In the genomic region with DNA sequence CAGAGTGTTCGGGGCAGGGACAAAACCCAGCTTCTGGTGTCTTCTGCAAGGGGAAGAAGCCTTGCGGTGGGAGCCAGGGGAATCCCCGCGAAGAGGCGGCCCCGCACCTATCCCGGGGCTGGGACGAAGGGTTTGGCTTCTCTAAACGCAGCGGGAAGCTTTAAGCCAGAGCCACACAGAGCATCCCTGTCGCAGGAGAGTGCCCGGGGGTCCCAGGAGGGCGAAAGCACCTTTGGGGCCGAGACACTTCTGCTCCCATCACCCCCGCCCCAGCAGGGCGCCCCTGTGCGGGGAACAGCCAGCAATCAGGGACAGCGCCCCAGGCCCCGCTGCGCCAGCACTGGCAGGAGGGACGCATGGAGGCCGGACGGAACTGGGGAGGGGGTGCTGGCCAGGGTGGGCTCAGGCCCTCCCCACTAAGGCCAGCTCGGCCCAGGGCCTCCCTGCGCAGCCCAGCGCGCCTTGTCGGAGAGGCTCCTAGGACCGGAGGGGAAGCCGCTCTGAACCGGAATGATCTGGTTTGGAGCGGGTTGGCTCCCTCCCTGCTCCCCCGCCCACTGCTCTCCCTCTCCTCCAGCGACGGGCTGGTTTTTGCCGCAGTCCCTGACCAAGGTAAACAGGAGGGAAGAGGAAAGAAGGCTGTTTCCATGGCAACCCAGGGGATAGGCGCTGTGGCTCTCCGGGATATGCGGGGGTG, we compare ENCODE assay signal across 8 cellular contexts.
DNase-seq lines count a peak whose midpoint lies in the region; ATAC-seq, FAIRE-seq and TF ChIP-seq lines count a peak whose summit lies in the region.
"Had no signal": no experiment of that assay in that cellular context is flagged by ENCODE, and none has a peak within 500 bp of the region (broad histone marks: within the 10 kb centered on the region; RNA-seq: fewer than 3 reads in every experiment).

No MANE protein-coding gene starts in this region.

- H3K4me1 ChIP-seq in cardiac muscle cell (ENCODE audit: low read depth) (peaks cover 8% of the 10 kb centered on the region), neutrophil (ENCODE audit: control insufficient read depth in 1 of 2, insufficient read depth in 1 of 2, low read depth in 1 of 2, low read length in 1 of 2) (peaks cover 10 to 11% of the 10 kb centered on the region in 2 experiments), upper lobe of left lung (peaks cover 3 to 61% (median 35%) of the 10 kb centered on the region in 4 donors)

- FAIRE-seq in D721Med (lab: Jason Lieb, UNC): no peak
- FAIRE-seq: TTC549 had no signal

- WGBS in upper lobe of left lung, 2 donors: 14 to 17% methylated on average over 16 to 25 of the region's 39 CpGs

- no peaks in the 10 kb centered on the region for H3K9me3 Mint-ChIP-seq in activated naive CD8-positive, alpha-beta T cell treated with anti-CD3 and anti-CD28 coated beads, Interleukin-2, amount 10 ng/mL, durations not matched to agents 7 days and 5 days

- no peaks in the 10 kb centered on the region for H3K27me3 ChIP-seq in cardiac muscle cell
- H3K27me3 ChIP-seq in neutrophil: peaks cover 12% of the 10 kb centered on the region
- no peaks in the 10 kb centered on the region for H3K27me3 ChIP-seq in upper lobe of left lung

- TF ChIP-seq POLR2A in upper lobe of left lung (IDR thresholded peaks at IDR 0.05): peak in 1 of 4 donors; percentile 62

- POLR2A ChIA-PET in activated naive CD8-positive, alpha-beta T cell treated with anti-CD3 and anti-CD28 coated beads, Interleukin-2, amount 10 ng/mL, durations not matched to agents 7 days and 5 days (lab: Charles Lee): interaction anchor here (1.5 kb wide), 1 partner anchor 64 kb away, joined by 3 read pairs; the partner anchor contains the start of gene TMEM209

- H3K4me1 Mint-ChIP-seq in activated naive CD8-positive, alpha-beta T cell treated with anti-CD3 and anti-CD28 coated beads, Interleukin-2, amount 10 ng/mL, durations not matched to agents 7 days and 5 days: peaks cover 4% of the 10 kb centered on the region

- TF ChIP-seq EP300 in upper lobe of left lung (IDR thresholded peaks at IDR 0.05): peak in 1 of 4 donors; percentile 9

- H3K9me3 ChIP-seq in cardiac muscle cell (ENCODE audit: low read depth): no peaks in the 10 kb centered on the region
- no peaks in the 10 kb centered on the region for H3K9me3 ChIP-seq in neutrophil
- no peaks in the 10 kb centered on the region for H3K9me3 ChIP-seq in upper lobe of left lung

- H3K4me3 ChIP-seq in cardiac muscle cell (peak overlapping the region; percentile 20), neutrophil (ENCODE audit: low read depth in 1 of 2, low read length in 1 of 2) (peak overlapping the region; percentile 52 to 55), upper lobe of left lung (peak overlapping the region in 3 of 4 donors; percentile 32 to 65 (median 49))

- H3K27me3 Mint-ChIP-seq in activated naive CD8-positive, alpha-beta T cell treated with anti-CD3 and anti-CD28 coated beads, Interleukin-2, amount 10 ng/mL, durations not matched to agents 7 days and 5 days: peaks cover 11% of the 10 kb centered on the region

- H3K4me3 Mint-ChIP-seq in activated naive CD8-positive, alpha-beta T cell treated with anti-CD3 and anti-CD28 coated beads, Interleukin-2, amount 10 ng/mL, durations not matched to agents 7 days and 5 days: peak overlapping the region; percentile 63

- H3K36me3 Mint-ChIP-seq in activated naive CD8-positive, alpha-beta T cell treated with anti-CD3 and anti-CD28 coated beads, Interleukin-2, amount 10 ng/mL, durations not matched to agents 7 days and 5 days: peaks cover 14% of the 10 kb centered on the region

- H3K27ac Mint-ChIP-seq in activated naive CD8-positive, alpha-beta T cell treated with anti-CD3 and anti-CD28 coated beads, Interleukin-2, amount 10 ng/mL, durations not matched to agents 7 days and 5 days: peak overlapping the region; percentile 33

- ATAC-seq in GM19025 (IDR thresholded peaks at IDR 0.05; ENCODE audit: low read depth, unreplicated experiment): peak; percentile 54
- ATAC-seq in activated naive CD8-positive, alpha-beta T cell treated with anti-CD3 and anti-CD28 coated beads, Interleukin-2, amount 10 ng/mL, durations not matched to agents 7 days and 5 days (ENCODE audit: low read depth): peak; percentile 58
- peak; percentile 85 to 87 for ATAC-seq in upper lobe of left lung (ENCODE audit: low FRiP score in 2 of 2)

- peak overlapping the region; percentile 34 for H3K27ac ChIP-seq in cardiac muscle cell
- no peak overlapping the region for H3K27ac ChIP-seq in neutrophil
- H3K27ac ChIP-seq in upper lobe of left lung: peak overlapping the region; percentile 66 to 92 (median 75)

- TF ChIP-seq CTCF in cardiac muscle cell (IDR thresholded peaks at IDR 0.05; ENCODE audit: low read depth, low read length) (peak; percentile 3), neutrophil (IDR thresholded peaks at IDR 0.05) (no peak), upper lobe of left lung (IDR thresholded peaks at IDR 0.05) (no peak), D721Med (IDR thresholded peaks at IDR 0.05; ENCODE audit: insufficient read depth, missing control alignments) (no peak)

- DNase-seq in NCI-H1417 treated with DMSO at 0.1 percent for 48 hours (lab: John Stamatoyannopoulos, UW): peak; percentile 48
- no peak for DNase-seq in activated naive CD8-positive, alpha-beta T cell treated with anti-CD3 and anti-CD28 coated beads, Interleukin-2, amount 10 ng/mL, durations not matched to agents 7 days and 5 days
- DNase-seq in cardiac muscle cell (ENCODE audit: low read depth in 1 of 2, low spot score in 1 of 2): peak; percentile 80 to 93
- peak; percentile 77 to 86 for DNase-seq in upper lobe of left lung
- no peak for DNase-seq in D721Med (ENCODE audit: insufficient read length, low spot score)

- no peaks in the 10 kb centered on the region for H3K36me3 ChIP-seq in cardiac muscle cell
- peaks cover 10% of the 10 kb centered on the region for H3K36me3 ChIP-seq in neutrophil
- peaks cover 0 to 13% (median 0%) of the 10 kb centered on the region in 4 donors for H3K36me3 ChIP-seq in upper lobe of left lung

Comparison
In these comparisons a context has a peak if more than half of its experiments do, and no peak if none do; other contexts are left out.
1. DNase-seq: peak in NCI-H1417 treated with DMSO at 0.1 percent for 48 hours (single experiment), cardiac muscle cell (2 of 2) and upper lobe of left lung (2 of 2); none in activated naive CD8-positive, alpha-beta T cell treated with anti-CD3 and anti-CD28 coated beads, Interleukin-2, amount 10 ng/mL, durations not matched to agents 7 days and 5 days (single experiment) and D721Med (single experiment).
2. Peak in every context shown above with its lines, with median percentiles within 50 percentile points of each other: ATAC-seq and H3K4me3 ChIP-seq.